26 cellular contexts compared by ENCODE assay signal in genomic region chr12:102388469-102388868, GRCh38.
"Had no signal": no experiment of that assay in that cellular context is flagged by ENCODE, and none has a peak within 500 bp of the region (broad histone marks: within the 10 kb centered on the region; RNA-seq: fewer than 3 reads in every experiment).

No MANE protein-coding gene starts in this region.

- ATAC-seq: effector memory CD8-positive, alpha-beta T cell; gastroesophageal sphincter; left cardiac atrium; left ventricle myocardium superior; right cardiac atrium had no signal

- H3K4me1 Mint-ChIP-seq: activated naive CD8-positive, alpha-beta T cell treated with anti-CD3 and anti-CD28 coated beads for 36 hours; nephron had no signal

- H3K36me3 ChIP-seq: ascending aorta, brain microvascular endothelial cell, gastroesophageal sphincter, transverse colon had no signal

- H3K4me1 ChIP-seq: ascending aorta, gastroesophageal sphincter, transverse colon had no signal

- H3K27ac Mint-ChIP-seq: activated naive CD4-positive, alpha-beta T cell treated with anti-CD3 and anti-CD28 coated beads for 36 hours; activated naive CD8-positive, alpha-beta T cell treated with anti-CD3 and anti-CD28 coated beads for 36 hours; effector memory CD8-positive, alpha-beta T cell; nephron; T-helper 1 cell treated with Interleukin-12 subunit alpha and Interleukin-12 subunit beta and Interleukin-4 antibody, amounts not matched to agents 30 μg/mL and 1 μg/mL, for 36 hours had no signal

- H3K9me3 ChIP-seq: testis had no signal

- DNase-seq: activated CD4-positive, alpha-beta T cell treated with anti-CD3 and anti-CD28 coated beads for 4 hours; activated CD4-positive, alpha-beta T cell treated with anti-CD3 and anti-CD28 coated beads, Interleukin-2, amount 50 U/mL, for 4 hours; activated effector memory CD4-positive, alpha-beta T cell treated with Interleukin-2 at 50 U/mL for 16 hours; activated naive CD4-positive, alpha-beta T cell treated with anti-CD3 and anti-CD28 coated beads for 36 hours; activated naive CD8-positive, alpha-beta T cell treated with anti-CD3 and anti-CD28 coated beads for 36 hours; activated T-cell treated with anti-CD3 and anti-CD28 coated beads for 4 hours; brain microvascular endothelial cell; cortex of kidney; effector memory CD8-positive, alpha-beta T cell; erythroblast; islet precursor cell; left cardiac atrium; left ventricle myocardium superior; posterior cingulate gyrus; right cardiac atrium; stimulated activated CD4-positive, alpha-beta T cell treated with anti-CD3 and anti-CD28 coated beads, Interleukin-2, amount 100 ng/mL, for 48 hours; stimulated activated naive CD4-positive, alpha-beta T cell treated with Interleukin-2 at 50 U/mL for 16 hours; T-helper 9 cell; testis; transverse colon had no signal

- H3K27ac ChIP-seq: ascending aorta, brain microvascular endothelial cell, gastroesophageal sphincter, hepatocyte, transverse colon had no signal

- H3K79me2 ChIP-seq: hepatocyte had no signal

- H3K4me2 ChIP-seq: hepatocyte had no signal

- H3K36me3 Mint-ChIP-seq: activated naive CD8-positive, alpha-beta T cell treated with anti-CD3 and anti-CD28 coated beads for 36 hours had no signal

- H3K4me3 ChIP-seq: ascending aorta, gastroesophageal sphincter, hepatocyte, testis, transverse colon had no signal

- FAIRE-seq: TTC549 had no signal

- H3K27me3 ChIP-seq: ascending aorta, brain microvascular endothelial cell, gastroesophageal sphincter, hepatocyte, testis, transverse colon had no signal

- H3K4me3 Mint-ChIP-seq: activated naive CD4-positive, alpha-beta T cell treated with anti-CD3 and anti-CD28 coated beads for 36 hours; activated naive CD8-positive, alpha-beta T cell treated with anti-CD3 and anti-CD28 coated beads for 36 hours; effector memory CD8-positive, alpha-beta T cell; nephron; T-helper 1 cell treated with Interleukin-12 subunit alpha and Interleukin-12 subunit beta and Interleukin-4 antibody, amounts not matched to agents 30 μg/mL and 1 μg/mL, for 36 hours had no signal

- H2AFZ ChIP-seq: hepatocyte had no signal
